In genomic region chr11:118528511-118528910, GRCh38 we compare ENCODE assay signal across 34 cellular contexts. TPM values are rescaled to one million over a fixed set of nuclear protein-coding genes. Genes with fewer than 3 reads are reported as not detected.
"Had no signal": no experiment of that assay in that cellular context is flagged by ENCODE, and none has a peak within 500 bp of the region (broad histone marks: within the 10 kb centered on the region; RNA-seq: fewer than 3 reads in every experiment).

No MANE protein-coding gene starts in this region.

- H3K9me3 ChIP-seq: adrenal gland, ascending aorta, colonic mucosa, neutrophil, sigmoid colon, tibial nerve had no signal

- FAIRE-seq: endothelial cell of umbilical vein, keratinocyte, small intestine had no signal

- H3K36me3 ChIP-seq: colonic mucosa had no signal

- H3K27ac Mint-ChIP-seq: activated naive CD4-positive, alpha-beta T cell treated with anti-CD3 and anti-CD28 coated beads for 36 hours; activated naive CD8-positive, alpha-beta T cell treated with anti-CD3 and anti-CD28 coated beads for 36 hours; memory B cell; T-helper 2 cell treated with Interferon-gamma antibody and Interleukin-4, amounts not matched to agents 5 μg/mL and 100 μg/mL, for 36 hours had no signal

- ATAC-seq: activated CD4-positive, CD25-positive, alpha-beta regulatory T cell treated with anti-CD3 and anti-CD28 coated beads, Interleukin-2, amount 50 U/mL, for 24 hours; effector memory CD8-positive, alpha-beta T cell; left cardiac atrium; left ventricle myocardium superior; naive thymus-derived CD8-positive, alpha-beta T cell; stimulated activated naive B cell treated with anti-CD40 and anti-IgM and Interleukin-4, amounts not matched to agents 10 μg/mL and 1 μg/mL and 100 μg/mL, for 72 hours; T-cell had no signal

- H3K27me3 ChIP-seq: adrenal gland, ascending aorta, cardiac muscle cell, colonic mucosa, dorsolateral prefrontal cortex, sigmoid colon, tibial nerve had no signal

- H3K27me3 Mint-ChIP-seq: activated naive CD8-positive, alpha-beta T cell treated with anti-CD3 and anti-CD28 coated beads for 36 hours; brain; effector memory CD8-positive, alpha-beta T cell; memory B cell; naive thymus-derived CD8-positive, alpha-beta T cell; stimulated activated naive B cell treated with anti-CD40 and anti-IgM and Interleukin-4, amounts not matched to agents 10 μg/mL and 1 μg/mL and 100 μg/mL, for 72 hours; T-cell had no signal

- H3K4me3 ChIP-seq: adrenal gland, ascending aorta, cardiac muscle cell, colonic mucosa, dorsolateral prefrontal cortex, sigmoid colon, tibial nerve had no signal

- H3K9me3 Mint-ChIP-seq: activated naive CD4-positive, alpha-beta T cell treated with anti-CD3 and anti-CD28 coated beads for 36 hours; activated naive CD8-positive, alpha-beta T cell treated with anti-CD3 and anti-CD28 coated beads for 36 hours; activated T-helper 1 cell treated with anti-CD3 and anti-CD28 coated beads, Interleukin-12 subunit alpha, Interleukin-12 subunit beta, Interleukin-2, Interleukin-4 antibody, amounts not matched to agents 30 ng/mL and 10 ng/mL and 1 ng/mL, durations not matched to agents 14 hours and 24 hours and 36 hours; effector memory CD8-positive, alpha-beta T cell; memory B cell; naive thymus-derived CD8-positive, alpha-beta T cell; stimulated activated naive B cell treated with anti-CD40 and anti-IgM and Interleukin-4, amounts not matched to agents 10 μg/mL and 1 μg/mL and 100 μg/mL, for 72 hours; T-cell; T-helper 2 cell treated with Interferon-gamma antibody and Interleukin-4, amounts not matched to agents 5 μg/mL and 100 μg/mL, for 36 hours had no signal

- H3K27ac ChIP-seq: adrenal gland, ascending aorta, cardiac muscle cell, colonic mucosa, neutrophil, sigmoid colon, tibial nerve had no signal

- DNase-seq: activated CD4-positive, alpha-beta T cell treated with anti-CD3 and anti-CD28 coated beads for 48 hours; activated CD4-positive, alpha-beta T cell treated with anti-CD3 and anti-CD28 coated beads, Interleukin-2, amount 50 U/mL, for 48 hours; activated CD8-positive, alpha-beta memory T cell treated with anti-CD3 and anti-CD28 coated beads for 24 hours; activated effector memory CD4-positive, alpha-beta T cell treated with anti-CD3 and anti-CD28 coated beads, Interleukin-2, amount 50 U/mL, for 16 hours; activated naive CD4-positive, alpha-beta T cell treated with anti-CD3 and anti-CD28 coated beads for 36 hours; activated naive CD8-positive, alpha-beta T cell treated with anti-CD3 and anti-CD28 coated beads for 36 hours; adrenal gland; cerebellar nuclear complex; colonic mucosa; dorsolateral prefrontal cortex; effector memory CD8-positive, alpha-beta T cell; head of caudate nucleus; hippocampal formation; left cardiac atrium; left ventricle myocardium superior; naive thymus-derived CD8-positive, alpha-beta T cell; sigmoid colon; stimulated activated CD4-positive, alpha-beta T cell treated with anti-CD3 and anti-CD28 coated beads, Interleukin-4, amount 100 ng/mL, for 24 hours; stimulated activated naive B cell treated with anti-CD40 and anti-IgM and Interleukin-4, amounts not matched to agents 10 μg/mL and 1 μg/mL and 100 μg/mL, for 72 hours; T-cell had no signal

RNA-seq across cellular contexts. Expression of gene TTC36, which starts 1.2 kb away (rescaled TPM):
- total RNA-seq: activated naive CD4-positive, alpha-beta T cell treated with anti-CD3 and anti-CD28 coated beads for 36 hours; urinary bladder had no signal
- polyA plus RNA-seq: endothelial cell of umbilical vein, fibroblast of lung, keratinocyte had no signal
